In the genomic region with DNA sequence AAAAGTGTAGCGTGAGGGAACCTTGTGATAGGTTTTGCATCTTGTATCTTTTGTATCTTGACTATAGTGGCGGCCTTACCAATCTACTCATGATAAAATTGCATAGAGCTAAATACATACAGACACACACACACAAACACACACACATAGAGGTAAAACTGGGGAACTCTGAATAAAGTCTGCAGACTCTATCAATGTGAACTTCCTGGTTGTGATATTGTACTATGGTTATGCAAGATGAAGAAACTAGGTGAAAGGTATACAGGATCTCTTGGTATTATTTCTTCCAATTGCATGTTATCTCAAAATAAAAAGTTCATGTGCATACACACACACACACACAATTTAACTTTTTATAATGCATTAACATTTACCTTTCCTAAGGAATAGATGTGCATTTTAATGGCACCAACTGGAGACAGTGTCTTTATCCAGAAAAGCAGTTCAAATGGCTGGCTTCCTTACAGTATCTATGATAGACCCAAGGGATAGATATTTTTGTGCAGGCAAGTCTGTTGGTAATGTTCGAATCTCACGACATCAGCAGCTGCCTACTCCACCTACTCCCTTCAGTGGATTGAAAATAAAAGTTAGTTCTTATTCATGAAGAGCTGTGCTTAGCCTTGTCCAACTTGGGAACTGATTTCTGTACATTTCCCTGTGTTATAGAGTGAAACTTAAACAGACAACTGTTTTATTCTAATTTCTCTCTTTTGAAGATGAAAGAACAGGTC, we compare ENCODE assay signal across 18 cellular contexts. TPM values are rescaled to one million over a fixed set of nuclear protein-coding genes. Genes with fewer than 3 reads are reported as not detected.
DNase-seq lines count a peak whose midpoint lies in the region; ATAC-seq, FAIRE-seq and TF ChIP-seq lines count a peak whose summit lies in the region.
"Had no signal": no experiment of that assay in that cellular context is flagged by ENCODE, and none has a peak within 500 bp of the region (broad histone marks: within the 10 kb centered on the region; RNA-seq: fewer than 3 reads in every experiment).

No MANE protein-coding gene starts in this region.

- H3K36me3 ChIP-seq in mucosa of descending colon (ENCODE audit: low read depth), result no peaks in the 10 kb centered on the region
- H3K36me3 ChIP-seq in upper lobe of right lung, result no peaks in the 10 kb centered on the region
- H3K36me3 ChIP-seq: BLaER1 treated with 17β-estradiol and CSF1 and Interleukin-3, amounts not matched to agents 10 nM and 100 nM had no signal

- ATAC-seq in left colon (peak; percentile 79), mucosa of descending colon (peak; percentile 80), upper lobe of right lung (peak; percentile 41)
- ATAC-seq: CD8-positive, alpha-beta T cell had no signal

- no peak overlapping the region for H3K4me3 Mint-ChIP-seq in activated T-helper 1 cell treated with anti-CD3 and anti-CD28 coated beads, Interleukin-12 subunit alpha, Interleukin-12 subunit beta, Interleukin-2, Interleukin-4 antibody, amounts not matched to agents 30 ng/mL and 10 ng/mL and 1 ng/mL, durations not matched to agents 14 hours and 24 hours and 36 hours
- H3K4me3 Mint-ChIP-seq: B cell; CD8-positive, alpha-beta T cell; H9 had no signal

- peaks cover 13% of the 10 kb centered on the region for H3K27me3 Mint-ChIP-seq in activated T-helper 1 cell treated with anti-CD3 and anti-CD28 coated beads, Interleukin-12 subunit alpha, Interleukin-12 subunit beta, Interleukin-2, Interleukin-4 antibody, amounts not matched to agents 30 ng/mL and 10 ng/mL and 1 ng/mL, durations not matched to agents 14 hours and 24 hours and 36 hours (ENCODE audit: insufficient read depth)

- intact Hi-C loops in left colon (cut with DNase I, micrococcal nuclease) (no loop called here), mucosa of descending colon (cut with DNase I, micrococcal nuclease) (no loop called here), upper lobe of right lung (cut with DNase I) (no loop called here)
- intact Hi-C loops in activated T-helper 1 cell treated with anti-CD3 and anti-CD28 coated beads, Interleukin-12 subunit alpha, Interleukin-12 subunit beta, Interleukin-2, Interleukin-4 antibody, amounts not matched to agents 30 ng/mL and 10 ng/mL and 1 ng/mL, durations not matched to agents 14 hours and 24 hours and 36 hours (cut with micrococcal nuclease), result no loop called here

- no peaks in the 10 kb centered on the region for H3K9me3 Mint-ChIP-seq in activated T-helper 1 cell treated with anti-CD3 and anti-CD28 coated beads, Interleukin-12 subunit alpha, Interleukin-12 subunit beta, Interleukin-2, Interleukin-4 antibody, amounts not matched to agents 30 ng/mL and 10 ng/mL and 1 ng/mL, durations not matched to agents 14 hours and 24 hours and 36 hours
- H3K9me3 Mint-ChIP-seq: CD8-positive, alpha-beta T cell; H9 had no signal

- no peaks in the 10 kb centered on the region for H3K4me1 Mint-ChIP-seq in activated T-helper 1 cell treated with anti-CD3 and anti-CD28 coated beads, Interleukin-12 subunit alpha, Interleukin-12 subunit beta, Interleukin-2, Interleukin-4 antibody, amounts not matched to agents 30 ng/mL and 10 ng/mL and 1 ng/mL, durations not matched to agents 14 hours and 24 hours and 36 hours (ENCODE audit: low read depth)
- H3K4me1 Mint-ChIP-seq: B cell had no signal

- H3K27me3 ChIP-seq in upper lobe of right lung, result no peaks in the 10 kb centered on the region
- H3K27me3 ChIP-seq: BLaER1 treated with 17β-estradiol and CSF1 and Interleukin-3, amounts not matched to agents 10 nM and 100 nM had no signal

- H3K9me3 ChIP-seq in mucosa of descending colon (no peaks in the 10 kb centered on the region), upper lobe of right lung (no peaks in the 10 kb centered on the region)
- H3K9me3 ChIP-seq: BLaER1 treated with 17β-estradiol and CSF1 and Interleukin-3, amounts not matched to agents 10 nM and 100 nM had no signal

- FAIRE-seq in D721Med (lab: Jason Lieb, UNC), result no peak
- FAIRE-seq: GM12892, GM18507, H1, HTR-8/SVneo had no signal

- peak; percentile 19 for DNase-seq in epithelial cell of esophagus (ENCODE audit: low read depth)
- DNase-seq in left colon, result no peak
- DNase-seq in mucosa of descending colon, result no peak
- no peak for DNase-seq in upper lobe of right lung
- no peak for DNase-seq in activated CD8-positive, alpha-beta memory T cell treated with anti-CD3 and anti-CD28 coated beads, Interleukin-2, amount 50 U/mL, for 48 hours
- no peak for DNase-seq in D721Med (ENCODE audit: insufficient read length, low spot score)
- DNase-seq in activated T-helper 1 cell treated with anti-CD3 and anti-CD28 coated beads, Interleukin-12 subunit alpha, Interleukin-12 subunit beta, Interleukin-2, Interleukin-4 antibody, amounts not matched to agents 30 ng/mL and 10 ng/mL and 1 ng/mL, durations not matched to agents 14 hours and 24 hours and 36 hours (ENCODE audit: low spot score), result no peak
- DNase-seq: CD8-positive, alpha-beta T cell; COR-L47; GDM1; H9; IMR-90 had no signal

- H3K4me3 ChIP-seq in epithelial cell of esophagus (ENCODE audit: low read length), result no peak overlapping the region
- H3K4me3 ChIP-seq in mucosa of descending colon, result no peak overlapping the region
- no peak overlapping the region for H3K4me3 ChIP-seq in upper lobe of right lung
- H3K4me3 ChIP-seq: BLaER1 treated with 17β-estradiol and CSF1 and Interleukin-3, amounts not matched to agents 10 nM and 100 nM had no signal

- no peak overlapping the region for H3K27ac Mint-ChIP-seq in activated T-helper 1 cell treated with anti-CD3 and anti-CD28 coated beads, Interleukin-12 subunit alpha, Interleukin-12 subunit beta, Interleukin-2, Interleukin-4 antibody, amounts not matched to agents 30 ng/mL and 10 ng/mL and 1 ng/mL, durations not matched to agents 14 hours and 24 hours and 36 hours
- H3K27ac Mint-ChIP-seq: B cell; CD8-positive, alpha-beta T cell; H9 had no signal

- no peak overlapping the region for H3K27ac ChIP-seq in upper lobe of right lung

- H3K4me1 ChIP-seq in mucosa of descending colon (ENCODE audit: low read depth), result peaks cover 9% of the 10 kb centered on the region
- peaks cover 11% of the 10 kb centered on the region for H3K4me1 ChIP-seq in upper lobe of right lung

- H3K36me3 Mint-ChIP-seq in activated T-helper 1 cell treated with anti-CD3 and anti-CD28 coated beads, Interleukin-12 subunit alpha, Interleukin-12 subunit beta, Interleukin-2, Interleukin-4 antibody, amounts not matched to agents 30 ng/mL and 10 ng/mL and 1 ng/mL, durations not matched to agents 14 hours and 24 hours and 36 hours (ENCODE audit: low read depth), result no peaks in the 10 kb centered on the region
- H3K36me3 Mint-ChIP-seq: CD8-positive, alpha-beta T cell had no signal

- no peak for TF ChIP-seq CTCF in epithelial cell of esophagus (IDR thresholded peaks at IDR 0.05; ENCODE audit: insufficient read depth, low read depth, low read length, missing control alignments)
- TF ChIP-seq CTCF in mucosa of descending colon (IDR thresholded peaks at IDR 0.05), result no peak
- TF ChIP-seq CTCF in upper lobe of right lung (IDR thresholded peaks at IDR 0.05), result no peak
- TF ChIP-seq CTCF in D721Med (IDR thresholded peaks at IDR 0.05; ENCODE audit: insufficient read depth, missing control alignments), result no peak

RNA-seq across cellular contexts. Expression of a gene that starts 47.0 kb away (rescaled TPM):
- total RNA-seq in left colon (10 to 100 TPM; 24.5 to 32.4 TPM), mucosa of descending colon (10 to 100 TPM; 19.6 to 25.5 (median 23.1) TPM), upper lobe of right lung (62.1 TPM)
- total RNA-seq in activated T-helper 1 cell treated with anti-CD3 and anti-CD28 coated beads, Interleukin-12 subunit alpha, Interleukin-12 subunit beta, Interleukin-2, Interleukin-4 antibody, amounts not matched to agents 30 ng/mL and 10 ng/mL and 1 ng/mL, durations not matched to agents 14 hours and 24 hours and 36 hours, result 0.49 and 0.54 TPM in 2 replicates

Comparison
In these comparisons a context has a peak if more than half of its experiments do, and no peak if none do; other contexts are left out.
1. RNA of a gene that starts 47.0 kb away (total RNA-seq): 62.1 TPM in upper lobe of right lung (single experiment), 24.5 to 32.4 TPM in left colon and 19.6 to 25.5 TPM in mucosa of descending colon; 0.49 to 0.54 TPM in activated T-helper 1 cell treated with anti-CD3 and anti-CD28 coated beads, Interleukin-12 subunit alpha, Interleukin-12 subunit beta, Interleukin-2, Interleukin-4 antibody, amounts not matched to agents 30 ng/mL and 10 ng/mL and 1 ng/mL, durations not matched to agents 14 hours and 24 hours and 36 hours; every median in the first group is over 10 times any median in the second.
2. Peak in every context shown above with its lines, with median percentiles within 50 percentile points of each other: ATAC-seq.